ENCODE assay signal across 1 cellular context in genomic region chr9:126805546-126806262, GRCh38.
TF ChIP-seq lines count a peak whose summit lies in the region.

No MANE protein-coding gene starts in this region.

TF ChIP-seq in WTC11, 78 proteins besides CTCF, POLR2A, EP300 and RAD21 (continued from another document):
- TF ChIP-seq ARID4B (CRISPR knock-in tag; IDR thresholded peaks at IDR 0.05; ENCODE audit: borderline replicate concordance) (no peak), GABPB1 (CRISPR knock-in tag; IDR thresholded peaks at IDR 0.05) (no peak), FOXP1 (CRISPR knock-in tag; IDR thresholded peaks at IDR 0.05; ENCODE audit: borderline replicate concordance) (no peak), ATF3 (CRISPR knock-in tag; conservative IDR thresholded peaks at IDR 0.05) (no peak)
